ENCODE assay signal across 31 cellular contexts in genomic region chr9:119523508-119523907, GRCh38.
"Had no signal": no experiment of that assay in that cellular context is flagged by ENCODE, and none has a peak within 500 bp of the region (broad histone marks: within the 10 kb centered on the region; RNA-seq: fewer than 3 reads in every experiment).

No MANE protein-coding gene starts in this region.

- H3K4me3 Mint-ChIP-seq: natural killer cell; nephron; neural progenitor cell; stimulated activated memory B cell treated with anti-CD40 and anti-IgM and Interleukin-4, amounts not matched to agents 10 μg/mL and 1 μg/mL and 100 μg/mL, for 72 hours; stimulated activated naive CD8-positive, alpha-beta T cell treated with anti-CD3 and anti-CD28 coated beads, Interleukin-15, amount 100 ng/mL, for 72 hours; type B pancreatic cell had no signal

- H3K9me3 Mint-ChIP-seq: nephron; stimulated activated memory B cell treated with anti-CD40 and anti-IgM and Interleukin-4, amounts not matched to agents 10 μg/mL and 1 μg/mL and 100 μg/mL, for 72 hours; type B pancreatic cell had no signal

- H3K27me3 ChIP-seq: neural progenitor cell, ovary, spleen, suprapubic skin, testis, tibial artery, transverse colon, upper lobe of right lung, uterus had no signal

- H3K27ac Mint-ChIP-seq: natural killer cell; nephron; neural progenitor cell; progenitor cell of endocrine pancreas; stimulated activated memory B cell treated with anti-CD40 and anti-IgM and Interleukin-4, amounts not matched to agents 10 μg/mL and 1 μg/mL and 100 μg/mL, for 72 hours; stimulated activated naive CD8-positive, alpha-beta T cell treated with anti-CD3 and anti-CD28 coated beads, Interleukin-15, amount 100 ng/mL, for 72 hours; type B pancreatic cell had no signal

- H3K9me3 ChIP-seq: ovary, psoas muscle, suprapubic skin, testis, transverse colon, upper lobe of right lung, uterus had no signal

- H3K36me3 ChIP-seq: neural progenitor cell, ovary, spleen, suprapubic skin, tibial artery, transverse colon, upper lobe of right lung, uterus had no signal

- H2AFZ ChIP-seq: neural progenitor cell, parathyroid adenoma had no signal

- ATAC-seq: natural killer cell; psoas muscle; right cardiac atrium; sciatic nerve; stimulated activated memory B cell treated with anti-CD40 and anti-IgM and Interleukin-4, amounts not matched to agents 10 μg/mL and 1 μg/mL and 100 μg/mL, for 72 hours; stimulated activated naive CD8-positive, alpha-beta T cell treated with anti-CD3 and anti-CD28 coated beads, Interleukin-15, amount 100 ng/mL, for 72 hours; stimulated activated naive CD8-positive, alpha-beta T cell treated with anti-CD3 and anti-CD28 coated beads, Interleukin-15, Interleukin-2, amounts not matched to agents 100 U/mL and 50 U/mL, for 24 hours; upper lobe of right lung had no signal

- H3K4me3 ChIP-seq: neural progenitor cell, ovary, psoas muscle, skin epidermis, smooth muscle cell, spleen, suprapubic skin, testis, tibial artery, transverse colon, upper lobe of right lung, uterus had no signal

- H3K36me3 Mint-ChIP-seq: natural killer cell; neural progenitor cell; stimulated activated memory B cell treated with anti-CD40 and anti-IgM and Interleukin-4, amounts not matched to agents 10 μg/mL and 1 μg/mL and 100 μg/mL, for 72 hours; type B pancreatic cell had no signal

- H3K9ac ChIP-seq: neural progenitor cell, parathyroid adenoma had no signal

- H3K27ac ChIP-seq: neural progenitor cell, ovary, parathyroid adenoma, psoas muscle, skin epidermis, spleen, suprapubic skin, testis, tibial artery, transverse colon, upper lobe of right lung, uterus had no signal

- H3K4me2 ChIP-seq: neural progenitor cell, smooth muscle cell had no signal

- H3K4me1 Mint-ChIP-seq: natural killer cell; nephron; neural progenitor cell; stimulated activated memory B cell treated with anti-CD40 and anti-IgM and Interleukin-4, amounts not matched to agents 10 μg/mL and 1 μg/mL and 100 μg/mL, for 72 hours; stimulated activated naive CD8-positive, alpha-beta T cell treated with anti-CD3 and anti-CD28 coated beads, Interleukin-15, amount 100 ng/mL, for 72 hours had no signal

- H3K4me1 ChIP-seq: neural progenitor cell, parathyroid adenoma, psoas muscle, spleen, suprapubic skin, testis, transverse colon, upper lobe of right lung, uterus had no signal

- H3K79me2 ChIP-seq: parathyroid adenoma had no signal

- H3K27me3 Mint-ChIP-seq: stimulated activated memory B cell treated with anti-CD40 and anti-IgM and Interleukin-4, amounts not matched to agents 10 μg/mL and 1 μg/mL and 100 μg/mL, for 72 hours; stimulated activated naive CD8-positive, alpha-beta T cell treated with anti-CD3 and anti-CD28 coated beads, Interleukin-15, amount 100 ng/mL, for 72 hours had no signal

- DNase-seq: natural killer cell; occipital lobe; ovary; posterior cingulate gyrus; psoas muscle; right cardiac atrium; spleen; stimulated activated CD4-positive, alpha-beta T cell treated with anti-CD3 and anti-CD28 coated beads, Interleukin-12 subunit alpha, Interleukin-12 subunit beta, amount 100 ng/mL, for 4 hours; stimulated activated CD4-positive, alpha-beta T cell treated with anti-CD3 and anti-CD28 coated beads, Interleukin-1b, Interleukin-23, amount 100 ng/mL, for 48 hours; stimulated activated CD4-positive, alpha-beta T cell treated with anti-CD3 and anti-CD28 coated beads, Interleukin-4, amount 100 ng/mL, for 1 hour; stimulated activated CD4-positive, alpha-beta T cell treated with anti-CD3 and anti-CD28 coated beads, Interleukin-4, amount 100 ng/mL, for 4 hours; stimulated activated CD8-positive, alpha-beta memory T cell treated with anti-CD3 and anti-CD28 coated beads, Interleukin-4, amount 100 ng/mL, for 48 hours; stimulated activated naive CD4-positive, alpha-beta T cell; stimulated activated naive CD8-positive, alpha-beta T cell treated with anti-CD3 and anti-CD28 coated beads, Interleukin-15, amount 100 ng/mL, for 72 hours; stimulated activated naive CD8-positive, alpha-beta T cell treated with anti-CD3 and anti-CD28 coated beads, Interleukin-15, Interleukin-2, amounts not matched to agents 100 U/mL and 50 U/mL, for 24 hours; substantia nigra; testis; tibial artery; transverse colon; upper lobe of right lung; uterus had no signal
